ENCODE assay signal across 8 cellular contexts in genomic region chr5:157671592-157672330, GRCh38. TPM values are rescaled to one million over a fixed set of nuclear protein-coding genes. Genes with fewer than 3 reads are reported as not detected.
DNase-seq lines count a peak whose midpoint lies in the region; ATAC-seq, FAIRE-seq and TF ChIP-seq lines count a peak whose summit lies in the region.

No MANE protein-coding gene starts in this region.

- H3K9ac ChIP-seq in HUES64 (ENCODE audit: low read depth, low read length) (0 out of 2 replicates have a peak overlapping the region, but pooled peaks have one; percentile 31), H1 (replicated peaks in 1 of 4; ENCODE audit: extremely low read depth in 1 of 4, low read depth in 3 of 4, low read length in 3 of 4) (no peak overlapping the region)

- CTCF ChIA-PET in H1 (lab: Charles Lee; ENCODE audit: partially characterized antibody) = interaction anchor here (6.3 kb wide), 1 partner anchor 71 kb away, joined by 57 read pairs; the partner anchor contains the start of gene LSM11

- POLR2A ChIA-PET in H1 (lab: Charles Lee; ENCODE audit: partially characterized antibody) = no interaction called here

- no peak overlapping the region for H3K56ac ChIP-seq in H1 (replicated peaks; ENCODE audit: insufficient read length, low read depth, low read length)

- H3K4ac ChIP-seq in H1 (replicated peaks; ENCODE audit: insufficient read length, low read depth, low read length) = no peak overlapping the region

- H3K18ac ChIP-seq in H1 (ENCODE audit: extremely low read depth, low read length) = no peak overlapping the region

- peak overlapping the region in 1 of 2 experiments; percentile 89; a peak in 2 of 4 replicates for H3K4me2 ChIP-seq in H1 (ENCODE audit: insufficient read depth in 1 of 2, low read depth in 2 of 2, low read length in 2 of 2)

- TF ChIP-seq EP300 in H1 (IDR thresholded peaks at IDR 0.05; ENCODE audit: borderline replicate concordance in 1 of 2, low read depth in 2 of 2, low read length in 2 of 2) = no peak

- H2BK15ac ChIP-seq in H1 (ENCODE audit: low read length) = no peak overlapping the region

- H3K27me3 ChIP-seq in HUES64 (ENCODE audit: insufficient read depth, low read length) (peaks cover 35% of the 10 kb centered on the region), H1 (replicated peaks in 1 of 4; ENCODE audit: control insufficient read depth in 3 of 4, extremely low read depth in 1 of 4, insufficient read depth in 3 of 4, low read length in 3 of 4) (no peaks in the 10 kb centered on the region)

- no peak for ATAC-seq in HG03571 (IDR thresholded peaks at IDR 0.05; ENCODE audit: unreplicated experiment)
- no peak for ATAC-seq in GM21515 (IDR thresholded peaks at IDR 0.05; ENCODE audit: unreplicated experiment)
- no peak for ATAC-seq in GM21717 (IDR thresholded peaks at IDR 0.05; ENCODE audit: unreplicated experiment)

- no peak overlapping the region for H4K91ac ChIP-seq in H1 (replicated peaks; ENCODE audit: insufficient read length, low read length)

- peaks cover 37% of the 10 kb centered on the region for H3K27me3 Mint-ChIP-seq in nephron (ENCODE audit: low read depth)

- H3K9me3 ChIP-seq in HUES64 (ENCODE audit: insufficient read depth, low read depth, low read length) = no peaks in the 10 kb centered on the region
- H3K9me3 ChIP-seq in H1 (ENCODE audit: insufficient read depth in 2 of 2, low read depth in 1 of 2, low read length in 1 of 2) = peaks cover 0 to 12% of the 10 kb centered on the region in 2 experiments; a peak in 1 of 4 replicates

- H4K5ac ChIP-seq in H1 (ENCODE audit: insufficient read length, low read depth, low read length) = no peak overlapping the region

- DNase-seq in AG09309 (ENCODE audit: low read depth) = no peak
- DNase-seq in H1 (ENCODE audit: low read depth in 1 of 2, low spot score in 2 of 2) = no peak
- no peak for DNase-seq in NCI-H1105 (lab: John Stamatoyannopoulos, UW)

- peaks cover 4% of the 10 kb centered on the region for H3K9me3 Mint-ChIP-seq in nephron

- no peak overlapping the region for H3K23ac ChIP-seq in H1 (ENCODE audit: insufficient read length)

- H3K4me3 ChIP-seq in AG09309 (ENCODE audit: control insufficient read depth, low read depth, low read length) (peak overlapping the region; percentile 80), HUES64 (ENCODE audit: low read length) (peak overlapping the region; percentile 72), H1 (ENCODE audit: extremely low read depth in 1 of 4, insufficient read depth in 2 of 4, low read depth in 3 of 4, low read length in 4 of 4) (peak overlapping the region in 1 of 4 experiments; percentile 64; a peak in 2 of 8 replicates)

- no peak for TF ChIP-seq RAD21 in H1 (IDR thresholded peaks at IDR 0.05 in 1 of 2, conservative IDR thresholded peaks at IDR 0.05 in 1 of 2; ENCODE audit: low read depth in 2 of 2, low read length in 2 of 2)

- no peaks in the 10 kb centered on the region for H4K20me1 ChIP-seq in H1 (replicated peaks in 1 of 2; ENCODE audit: control insufficient read depth in 1 of 2, insufficient read depth in 2 of 2, low read length in 2 of 2)

- H3K4me1 ChIP-seq in HUES64 (ENCODE audit: insufficient read depth, low read length) (peaks cover 6% of the 10 kb centered on the region; the same call in 1 of the 2 replicates), H1 (replicated peaks in 1 of 4; ENCODE audit: control insufficient read depth in 3 of 4, insufficient read depth in 4 of 4, low read length in 3 of 4) (no peaks in the 10 kb centered on the region)

- no peak overlapping the region for H3K27ac ChIP-seq in HUES64 (ENCODE audit: low read depth, low read length)
- H3K27ac ChIP-seq in H1 (ENCODE audit: low read depth, low read length) = no peak overlapping the region

- H3K4me3 Mint-ChIP-seq in nephron = peak overlapping the region; percentile 88 to 91 (median 90)

- H2BK120ac ChIP-seq in H1 (replicated peaks; ENCODE audit: low read depth, low read length) = no peak overlapping the region

- peaks cover 7% of the 10 kb centered on the region for H3K4me1 Mint-ChIP-seq in nephron

- no peak overlapping the region for H2BK20ac ChIP-seq in H1 (ENCODE audit: low read length)

- no peak for FAIRE-seq in H1 (lab: Jason Lieb, UNC)

- no peaks in the 10 kb centered on the region for H3K36me3 Mint-ChIP-seq in nephron (ENCODE audit: low read depth)

- TF ChIP-seq CTCF in AG09309 (IDR thresholded peaks at IDR 0.05; ENCODE audit: control insufficient read depth, insufficient read depth, low read depth, low read length, missing control alignments) = no peak
- no peak for TF ChIP-seq CTCF in H1 (IDR thresholded peaks at IDR 0.05; ENCODE audit: control extremely low read depth in 1 of 3, insufficient read depth in 1 of 3, low read depth in 1 of 3, low read length in 3 of 3)
- TF ChIP-seq CTCF in nephron (IDR thresholded peaks at IDR 0.05; ENCODE audit: unreplicated experiment in 3 of 3) = no peak

- H3K14ac ChIP-seq in H1 (ENCODE audit: insufficient read length) = no peak overlapping the region

- peak overlapping the region; percentile 89; the same call in 1 of the 2 replicates for H4K8ac ChIP-seq in H1 (ENCODE audit: extremely low read depth, insufficient read depth, low read length)

- WGBS in HUES64 = 61% methylated on average over 57 of the region's 57 CpGs
- 91% methylated on average over 57 of the region's 57 CpGs; no CpG with 5 or more reads in 1 of the 2 experiments for WGBS in H1 (ENCODE audit: extremely low coverage in 1 of 2, insufficient coverage in 1 of 2, insufficient read length in 1 of 2, insufficient replicate concordance in 2 of 2, low coverage in 1 of 2, low lambda C conversion rate in 2 of 2, missing lambda C conversion rate in 1 of 2), 2 experiments

- no peak overlapping the region for H2BK12ac ChIP-seq in H1 (ENCODE audit: low read depth, low read length)

- no peak overlapping the region for H2AK5ac ChIP-seq in H1 (ENCODE audit: low read depth, low read length)

- no peak overlapping the region for H3K27ac Mint-ChIP-seq in nephron

- H3K79me2 ChIP-seq in H1 (ENCODE audit: control insufficient read depth in 1 of 2, insufficient read depth in 2 of 2, low read length in 2 of 2) = no peaks in the 10 kb centered on the region

- no peaks in the 10 kb centered on the region for H3K36me3 ChIP-seq in HUES64 (ENCODE audit: insufficient read depth, low read length)
- no peaks in the 10 kb centered on the region; a peak in 2 of 8 replicates for H3K36me3 ChIP-seq in H1 (ENCODE audit: control insufficient read depth in 2 of 4, insufficient read depth in 4 of 4, low read length in 3 of 4)

- H2AFZ ChIP-seq in H1 (ENCODE audit: low read length) = no peak overlapping the region

- H3K79me1 ChIP-seq in H1 (ENCODE audit: low read depth, low read length) = no peaks in the 10 kb centered on the region

- peaks cover 2% of the 10 kb centered on the region; the same call in 1 of the 2 replicates for H3K23me2 ChIP-seq in H1 (ENCODE audit: low read depth, low read length)

- no peak for TF ChIP-seq POLR2A in H1 (IDR thresholded peaks at IDR 0.05; ENCODE audit: control extremely low read depth in 1 of 2, low read depth in 2 of 2, low read length in 2 of 2)

- H2BK5ac ChIP-seq in H1 (ENCODE audit: low read depth, low read length) = no peak overlapping the region

TF ChIP-seq in H1, 55 proteins besides CTCF, POLR2A, EP300 and RAD21:
- no peak for TF ChIP-seq SIN3A (conservative IDR thresholded peaks at IDR 0.05 in 1 of 2, IDR thresholded peaks at IDR 0.05 in 1 of 2; ENCODE audit: low read depth in 1 of 2, low read length in 2 of 2)
- TF ChIP-seq CBX8 (IDR thresholded peaks at IDR 0.05; ENCODE audit: borderline replicate concordance, low read depth, low read length) = no peak
- TF ChIP-seq RNF2 (IDR thresholded peaks at IDR 0.05; ENCODE audit: borderline replicate concordance, low read depth, low read length, missing control alignments, poor library complexity, severe bottlenecking) = no peak

RNA-seq across cellular contexts. Expression of gene C5orf52, which starts 0.4 kb away (rescaled TPM):
- polyA plus RNA-seq in HUES64 (2013, experiment 1 of 2) = not detected
- not detected for polyA plus RNA-seq in HUES64 (2013, experiment 2 of 2)
- total RNA-seq in H1 (2021; fragmentation: NEBNext Ultra II Directional; extraction: Animal tissue kit (Norgen Biotek cat#: 25700)) = not detected in 2 replicates
- polyA plus RNA-seq in H1 (2011; rRNA removed) = not detected in 2 replicates
- not detected for polyA plus RNA-seq in H1 (2011; cell fraction: cytosol; rRNA removed)
- polyA plus RNA-seq in H1 (2011; cell fraction: nucleus; rRNA removed) = not detected
- polyA plus RNA-seq in H1 (2012, experiment 1 of 2) = not detected in 4 replicates
- not detected for polyA plus RNA-seq in H1 (2012, experiment 2 of 2)
- polyA plus RNA-seq in H1 (2013, experiment 1 of 2) = not detected
- not detected for polyA plus RNA-seq in H1 (2013, experiment 2 of 2)
- not detected in 2 replicates for polyA minus RNA-seq in H1 (2011; rRNA and poly(A)+ RNA removed)
- not detected for polyA minus RNA-seq in H1 (2011; cell fraction: cytosol; rRNA and poly(A)+ RNA removed)
- polyA minus RNA-seq in H1 (2011; cell fraction: nucleus; rRNA and poly(A)+ RNA removed) = not detected

RNA-seq across cellular contexts. Expression of gene SOX30, which starts 19.5 kb away (rescaled TPM):
- 0.25 TPM for polyA plus RNA-seq in HUES64 (2013, experiment 1 of 2)
- 0.19 TPM for polyA plus RNA-seq in HUES64 (2013, experiment 2 of 2)
- total RNA-seq in H1 (2021; fragmentation: NEBNext Ultra II Directional; extraction: Animal tissue kit (Norgen Biotek cat#: 25700)) = not detected in 2 replicates
- polyA plus RNA-seq in H1 (2011; rRNA removed) = 0.24 and 0.35 TPM in 2 replicates
- polyA plus RNA-seq in H1 (2011; cell fraction: cytosol; rRNA removed) = 0.14 TPM
- polyA plus RNA-seq in H1 (2011; cell fraction: nucleus; rRNA removed) = 0.17 TPM
- polyA plus RNA-seq in H1 (2012, experiment 1 of 2) = 0.19 to 0.21 TPM (median 0.21 TPM) in 4 replicates
- polyA plus RNA-seq in H1 (2012, experiment 2 of 2) = 0.10 TPM
- 0.26 TPM for polyA plus RNA-seq in H1 (2013, experiment 1 of 2)
- 0.15 TPM for polyA plus RNA-seq in H1 (2013, experiment 2 of 2)
- polyA minus RNA-seq in H1 (2011; rRNA and poly(A)+ RNA removed) = 0.07 and 0.25 TPM in 2 replicates
- polyA minus RNA-seq in H1 (2011; cell fraction: cytosol; rRNA and poly(A)+ RNA removed) = not detected
- not detected for polyA minus RNA-seq in H1 (2011; cell fraction: nucleus; rRNA and poly(A)+ RNA removed)

RNA-seq across cellular contexts. Expression of gene THG1L, which starts 59.5 kb away (rescaled TPM):
- polyA plus RNA-seq in HUES64 (2013, experiment 1 of 2) = 10.8 TPM
- 10.6 TPM for polyA plus RNA-seq in HUES64 (2013, experiment 2 of 2)
- total RNA-seq in H1 (2021; fragmentation: NEBNext Ultra II Directional; extraction: Animal tissue kit (Norgen Biotek cat#: 25700)) = 12.4 and 13.0 TPM in 2 replicates
- polyA plus RNA-seq in H1 (2011; rRNA removed) = 7.1 and 8.1 TPM in 2 replicates
- polyA plus RNA-seq in H1 (2011; cell fraction: cytosol; rRNA removed) = 17.3 TPM
- 9.2 TPM for polyA plus RNA-seq in H1 (2011; cell fraction: nucleus; rRNA removed)
- 15.5 to 24.2 TPM (median 16.5 TPM) in 4 replicates for polyA plus RNA-seq in H1 (2012, experiment 1 of 2)
- polyA plus RNA-seq in H1 (2012, experiment 2 of 2) = 2.2 TPM
- 8.4 TPM for polyA plus RNA-seq in H1 (2013, experiment 1 of 2)
- 7.6 TPM for polyA plus RNA-seq in H1 (2013, experiment 2 of 2)
- polyA minus RNA-seq in H1 (2011; rRNA and poly(A)+ RNA removed) = 21.2 and 29.0 TPM in 2 replicates
- polyA minus RNA-seq in H1 (2011; cell fraction: cytosol; rRNA and poly(A)+ RNA removed) = 14.9 TPM
- 14.7 TPM for polyA minus RNA-seq in H1 (2011; cell fraction: nucleus; rRNA and poly(A)+ RNA removed)
